In genomic region chr11:125952973-125953372, GRCh38 we compare ENCODE assay signal across 17 cellular contexts. TPM values are rescaled to one million over a fixed set of nuclear protein-coding genes. Genes with fewer than 3 reads are reported as not detected.
DNase-seq lines count a peak whose midpoint lies in the region; ATAC-seq lines count a peak whose summit lies in the region.
"Had no signal": no experiment of that assay in that cellular context is flagged by ENCODE, and none has a peak within 500 bp of the region (broad histone marks: within the 10 kb centered on the region; RNA-seq: fewer than 3 reads in every experiment).

No MANE protein-coding gene starts in this region.

- H3K4me3 ChIP-seq in mucosa of stomach (ENCODE audit: low read length) (peak overlapping the region; percentile 28), urinary bladder (ENCODE audit: low read depth, low read length) (no peak overlapping the region)
- H3K4me3 ChIP-seq: lung, tibial nerve had no signal

- no peak for ATAC-seq in activated CD8-positive, alpha-beta memory T cell treated with anti-CD3 and anti-CD28 coated beads, Interleukin-2, amount 10 ng/mL, durations not matched to agents 7 days and 5 days
- no peak for ATAC-seq in GM21717 (IDR thresholded peaks at IDR 0.05; ENCODE audit: unreplicated experiment)

- no peak overlapping the region for H3K4me3 Mint-ChIP-seq in activated CD8-positive, alpha-beta memory T cell treated with anti-CD3 and anti-CD28 coated beads, Interleukin-2, amount 10 ng/mL, durations not matched to agents 7 days and 5 days
- no peak overlapping the region for H3K4me3 Mint-ChIP-seq in activated CD4-positive, alpha-beta memory T cell treated with anti-CD3 and anti-CD28 coated beads, Interleukin-2, amount 10 ng/mL, durations not matched to agents 7 days and 5 days
- H3K4me3 Mint-ChIP-seq: activated naive CD8-positive, alpha-beta T cell treated with anti-CD3 and anti-CD28 coated beads for 36 hours had no signal

- H3K36me3 Mint-ChIP-seq in activated CD8-positive, alpha-beta memory T cell treated with anti-CD3 and anti-CD28 coated beads, Interleukin-2, amount 10 ng/mL, durations not matched to agents 7 days and 5 days = no peaks in the 10 kb centered on the region
- no peaks in the 10 kb centered on the region for H3K36me3 Mint-ChIP-seq in activated CD4-positive, alpha-beta memory T cell treated with anti-CD3 and anti-CD28 coated beads, Interleukin-2, amount 10 ng/mL, durations not matched to agents 7 days and 5 days (ENCODE audit: low read depth)
- H3K36me3 Mint-ChIP-seq: activated naive CD8-positive, alpha-beta T cell treated with anti-CD3 and anti-CD28 coated beads for 36 hours had no signal

- H3K36me3 ChIP-seq in mucosa of stomach (ENCODE audit: control insufficient read depth, insufficient read depth, low read length) (no peaks in the 10 kb centered on the region), urinary bladder (ENCODE audit: insufficient read depth) (no peaks in the 10 kb centered on the region)
- H3K36me3 ChIP-seq: tibial nerve had no signal

- CTCF ChIA-PET in activated CD8-positive, alpha-beta memory T cell treated with anti-CD3 and anti-CD28 coated beads, Interleukin-2, amount 10 ng/mL, durations not matched to agents 7 days and 5 days (lab: Charles Lee) = no interaction called here
- CTCF ChIA-PET in activated CD4-positive, alpha-beta memory T cell treated with anti-CD3 and anti-CD28 coated beads, Interleukin-2, amount 10 ng/mL, durations not matched to agents 7 days and 5 days (lab: Charles Lee) = no interaction called here

- no peak overlapping the region for H3K9ac ChIP-seq in mucosa of stomach (ENCODE audit: low read length)

- whole genome bisulfite sequencing in urinary bladder = 31% methylated on average over 7 of the region's 7 CpGs

- H3K4me1 ChIP-seq in mucosa of stomach (ENCODE audit: control insufficient read depth, insufficient read depth, low read length) = peaks cover 38% of the 10 kb centered on the region
- no peaks in the 10 kb centered on the region for H3K4me1 ChIP-seq in urinary bladder (ENCODE audit: insufficient read depth)

- H3K9me3 Mint-ChIP-seq in activated CD8-positive, alpha-beta memory T cell treated with anti-CD3 and anti-CD28 coated beads, Interleukin-2, amount 10 ng/mL, durations not matched to agents 7 days and 5 days (ENCODE audit: low read depth) = no peaks in the 10 kb centered on the region
- H3K9me3 Mint-ChIP-seq in activated CD4-positive, alpha-beta memory T cell treated with anti-CD3 and anti-CD28 coated beads, Interleukin-2, amount 10 ng/mL, durations not matched to agents 7 days and 5 days = no peaks in the 10 kb centered on the region
- H3K9me3 Mint-ChIP-seq: activated naive CD8-positive, alpha-beta T cell treated with anti-CD3 and anti-CD28 coated beads for 36 hours had no signal

- peaks cover 5% of the 10 kb centered on the region for H3K4me1 Mint-ChIP-seq in activated CD8-positive, alpha-beta memory T cell treated with anti-CD3 and anti-CD28 coated beads, Interleukin-2, amount 10 ng/mL, durations not matched to agents 7 days and 5 days
- peaks cover 5% of the 10 kb centered on the region for H3K4me1 Mint-ChIP-seq in activated CD4-positive, alpha-beta memory T cell treated with anti-CD3 and anti-CD28 coated beads, Interleukin-2, amount 10 ng/mL, durations not matched to agents 7 days and 5 days
- H3K4me1 Mint-ChIP-seq: activated naive CD8-positive, alpha-beta T cell treated with anti-CD3 and anti-CD28 coated beads for 36 hours had no signal

- no peak overlapping the region for H3K27ac Mint-ChIP-seq in activated CD8-positive, alpha-beta memory T cell treated with anti-CD3 and anti-CD28 coated beads, Interleukin-2, amount 10 ng/mL, durations not matched to agents 7 days and 5 days
- no peak overlapping the region for H3K27ac Mint-ChIP-seq in activated CD4-positive, alpha-beta memory T cell treated with anti-CD3 and anti-CD28 coated beads, Interleukin-2, amount 10 ng/mL, durations not matched to agents 7 days and 5 days
- H3K27ac Mint-ChIP-seq: activated naive CD8-positive, alpha-beta T cell treated with anti-CD3 and anti-CD28 coated beads for 36 hours had no signal

- POLR2A ChIA-PET in activated CD4-positive, alpha-beta memory T cell treated with anti-CD3 and anti-CD28 coated beads, Interleukin-2, amount 10 ng/mL, durations not matched to agents 7 days and 5 days (lab: Charles Lee) = no interaction called here

- H3K27ac ChIP-seq in epithelial cell of prostate (peak overlapping the region; percentile 51), urinary bladder (ENCODE audit: low read depth) (peak overlapping the region; percentile 53)
- H3K27ac ChIP-seq: tibial nerve had no signal

- no peaks in the 10 kb centered on the region for H3K27me3 ChIP-seq in mucosa of stomach (ENCODE audit: control insufficient read depth, insufficient read depth, low read length)
- H3K27me3 ChIP-seq: tibial nerve had no signal

- no peaks in the 10 kb centered on the region for H3K9me3 ChIP-seq in mucosa of stomach (ENCODE audit: control insufficient read depth, low read length)
- H3K9me3 ChIP-seq: tibial nerve had no signal

- peak; percentile 23 for DNase-seq in activated CD8-positive, alpha-beta memory T cell treated with anti-CD3 and anti-CD28 coated beads, Interleukin-2, amount 10 ng/mL, durations not matched to agents 7 days and 5 days
- no peak for DNase-seq in activated CD8-positive, alpha-beta memory T cell treated with anti-CD3 and anti-CD28 coated beads, Interleukin-2, amount 50 U/mL, for 4 hours
- DNase-seq in epithelial cell of prostate (ENCODE audit: low read depth, low spot score) (no peak), GOT3 (lab: John Stamatoyannopoulos, UW) (no peak)
- DNase-seq in activated CD4-positive, alpha-beta memory T cell treated with anti-CD3 and anti-CD28 coated beads, Interleukin-2, amount 10 ng/mL, durations not matched to agents 7 days and 5 days = no peak
- DNase-seq: activated CD8-positive, alpha-beta memory T cell treated with anti-CD3 and anti-CD28 coated beads for 24 hours; activated naive CD8-positive, alpha-beta T cell treated with anti-CD3 and anti-CD28 coated beads for 36 hours; cortex of kidney; glutamatergic neuron; NCI-H1417 had no signal

- no peaks in the 10 kb centered on the region for H3K27me3 Mint-ChIP-seq in activated CD8-positive, alpha-beta memory T cell treated with anti-CD3 and anti-CD28 coated beads, Interleukin-2, amount 10 ng/mL, durations not matched to agents 7 days and 5 days
- no peaks in the 10 kb centered on the region for H3K27me3 Mint-ChIP-seq in activated CD4-positive, alpha-beta memory T cell treated with anti-CD3 and anti-CD28 coated beads, Interleukin-2, amount 10 ng/mL, durations not matched to agents 7 days and 5 days
- H3K27me3 Mint-ChIP-seq: activated naive CD8-positive, alpha-beta T cell treated with anti-CD3 and anti-CD28 coated beads for 36 hours had no signal

RNA-seq across cellular contexts. Expression of gene VSIG10L2, which starts 7.1 kb away (rescaled TPM):
- total RNA-seq in activated CD8-positive, alpha-beta memory T cell treated with anti-CD3 and anti-CD28 coated beads, Interleukin-2, amount 10 ng/mL, durations not matched to agents 7 days and 5 days = not detected
- total RNA-seq in urinary bladder = 0.48 TPM
- 0.08 TPM for polyA plus RNA-seq in urinary bladder
- not detected for total RNA-seq in activated CD4-positive, alpha-beta memory T cell treated with anti-CD3 and anti-CD28 coated beads, Interleukin-2, amount 10 ng/mL, durations not matched to agents 7 days and 5 days
- total RNA-seq: activated naive CD8-positive, alpha-beta T cell treated with anti-CD3 and anti-CD28 coated beads for 36 hours; Daoy; T-helper 2 cell treated with Interferon-gamma antibody and Interleukin-4, amounts not matched to agents 100 ng/mL and 5 ng/mL, for 36 hours; tibial nerve had no signal

RNA-seq across cellular contexts. Expression of gene DDX25, which starts 48.7 kb away (rescaled TPM):
- under 1 TPM in 1 of 2 experiments, not detected in 1; 0.50 TPM for total RNA-seq in activated CD8-positive, alpha-beta memory T cell treated with anti-CD3 and anti-CD28 coated beads, Interleukin-2, amount 10 ng/mL, durations not matched to agents 7 days and 5 days
- total RNA-seq in urinary bladder = 0.32 TPM
- 0.19 TPM for polyA plus RNA-seq in urinary bladder
- total RNA-seq in activated CD4-positive, alpha-beta memory T cell treated with anti-CD3 and anti-CD28 coated beads, Interleukin-2, amount 10 ng/mL, durations not matched to agents 7 days and 5 days = not detected
- total RNA-seq: T-helper 2 cell treated with Interferon-gamma antibody and Interleukin-4, amounts not matched to agents 100 ng/mL and 5 ng/mL, for 36 hours had no signal

RNA-seq across cellular contexts. Expression of gene PUS3, which starts 50.0 kb away (rescaled TPM):
- total RNA-seq in activated CD8-positive, alpha-beta memory T cell treated with anti-CD3 and anti-CD28 coated beads, Interleukin-2, amount 10 ng/mL, durations not matched to agents 7 days and 5 days = 10 to 100 TPM; 11.0 to 13.1 TPM
- total RNA-seq in urinary bladder = 10.4 TPM
- polyA plus RNA-seq in urinary bladder = 10.2 TPM
- total RNA-seq in activated CD4-positive, alpha-beta memory T cell treated with anti-CD3 and anti-CD28 coated beads, Interleukin-2, amount 10 ng/mL, durations not matched to agents 7 days and 5 days = 10 to 100 TPM in 1 of 2 experiments, 1 to 10 TPM in 1; 7.8 to 11.5 TPM
